In genomic region chr10:21175797-21176196, GRCh38 we compare ENCODE assay signal across 22 cellular contexts.
DNase-seq lines count a peak whose midpoint lies in the region; ATAC-seq and TF ChIP-seq lines count a peak whose summit lies in the region.
"Had no signal": no experiment of that assay in that cellular context is flagged by ENCODE, and none has a peak within 500 bp of the region (broad histone marks: within the 10 kb centered on the region; RNA-seq: fewer than 3 reads in every experiment).

No MANE protein-coding gene starts in this region.

- peaks cover 32% of the 10 kb centered on the region for H3K4me1 ChIP-seq in Caco-2
- peaks cover 23% of the 10 kb centered on the region for H3K4me1 ChIP-seq in Panc1 (ENCODE audit: control insufficient read depth, insufficient read depth, low read length)
- H3K4me1 ChIP-seq in parathyroid adenoma, result peaks cover 9% of the 10 kb centered on the region

- H3K4me3 ChIP-seq in Caco-2 (ENCODE audit: low read depth, low read length) (no peak overlapping the region), Panc1 (ENCODE audit: low read depth in 2 of 2, low read length in 2 of 2) (no peak overlapping the region), parathyroid adenoma (ENCODE audit: low read depth, low read length) (no peak overlapping the region)
- H3K4me3 ChIP-seq: adrenal gland, GM12878, testis had no signal

- H2AFZ ChIP-seq in parathyroid adenoma, result peak overlapping the region; percentile 89

- H3K9me3 ChIP-seq in Caco-2, result peaks cover 5% of the 10 kb centered on the region; the same call in 1 of the 2 replicates
- no peaks in the 10 kb centered on the region for H3K9me3 ChIP-seq in Panc1 (ENCODE audit: control insufficient read depth, insufficient read depth, low read depth, low read length)
- no peaks in the 10 kb centered on the region for H3K9me3 ChIP-seq in parathyroid adenoma (ENCODE audit: control insufficient read depth, low read length)
- H3K9me3 ChIP-seq: adrenal gland, HAP-1, testis had no signal

- in situ Hi-C loops in Panc1 (cut with HindIII; ENCODE audit: low pct_unique_long_range_greater_than_20kb, low sequenced_read_pairs), result no loop called here

- H3K36me3 Mint-ChIP-seq in Caco-2 (ENCODE audit: insufficient read depth, unreplicated experiment), result peaks cover 20% of the 10 kb centered on the region
- H3K36me3 Mint-ChIP-seq: activated naive CD4-positive, alpha-beta T cell treated with anti-CD3 and anti-CD28 coated beads, Interleukin-2, amount 10 ng/mL, durations not matched to agents 7 days and 5 days; CD8-positive, alpha-beta T cell; IgD-negative memory B cell had no signal

- intact Hi-C loops in Caco-2 (cut with micrococcal nuclease; ENCODE audit: unreplicated experiment), result loop anchor here (1.0 to 2.0 kb wide), 3 partner anchors 20 to 95 kb away; no protein-coding TSS in a partner anchor
- intact Hi-C loops in Panc1 (cut with micrococcal nuclease; ENCODE audit: unreplicated experiment), result loop anchor here (10.0 kb wide), 2 partner anchors 89 to 349 kb away; partner anchors contain the start of gene SKIDA1

- POLR2A ChIA-PET in Caco-2 (lab: Charles Lee) (interaction anchor here (0.6 to 1.2 kb wide), 2 partner anchors 78 to 92 kb away, joined by 3 to 4 read pairs; no protein-coding TSS in a partner anchor), Panc1 (lab: Charles Lee) (no interaction called here)

- peaks cover 30% of the 10 kb centered on the region for H3K9me3 Mint-ChIP-seq in Caco-2 (ENCODE audit: unreplicated experiment)
- H3K9me3 Mint-ChIP-seq: activated CD8-positive, alpha-beta T cell treated with anti-CD3 and anti-CD28 coated beads for 36 hours; activated naive CD4-positive, alpha-beta T cell treated with anti-CD3 and anti-CD28 coated beads, Interleukin-2, amount 10 ng/mL, durations not matched to agents 7 days and 5 days had no signal

- peaks cover 33% of the 10 kb centered on the region for H3K4me1 Mint-ChIP-seq in Caco-2 (ENCODE audit: low read depth, unreplicated experiment)

- H3K79me2 ChIP-seq in parathyroid adenoma, result peaks cover 3% of the 10 kb centered on the region

- no peak for ATAC-seq in Panc1
- no peak for ATAC-seq in HG02884 (IDR thresholded peaks at IDR 0.05; ENCODE audit: unreplicated experiment)
- ATAC-seq in GM18520 (IDR thresholded peaks at IDR 0.05; ENCODE audit: unreplicated experiment), result no peak
- ATAC-seq: activated CD8-positive, alpha-beta T cell treated with anti-CD3 and anti-CD28 coated beads for 36 hours; CD8-positive, alpha-beta T cell; GM12878; left lung had no signal

- H3K36me3 ChIP-seq in Caco-2 (ENCODE audit: control insufficient read depth, insufficient read depth, low read length) (no peaks in the 10 kb centered on the region), Panc1 (ENCODE audit: control insufficient read depth, insufficient read depth, low read length) (no peaks in the 10 kb centered on the region; the same call in 1 of the 2 replicates), parathyroid adenoma (ENCODE audit: control insufficient read depth, insufficient read depth, low read length) (no peaks in the 10 kb centered on the region)
- H3K36me3 ChIP-seq: adrenal gland, HAP-1, left lung had no signal

- DNase-seq in Caco-2, result no peak
- no peak for DNase-seq in Panc1 (ENCODE audit: low read depth, low spot score)
- DNase-seq in epithelial cell of prostate (ENCODE audit: low read depth, low spot score), result no peak
- no peak for DNase-seq in activated CD4-positive, alpha-beta T cell treated with anti-CD3 and anti-CD28 coated beads for 48 hours
- DNase-seq in substantia nigra (lab: John Stamatoyannopoulos, UW), result no peak
- DNase-seq: activated CD4-positive, alpha-beta T cell treated with anti-CD3 and anti-CD28 coated beads for 1 hour; activated CD8-positive, alpha-beta memory T cell treated with anti-CD3 and anti-CD28 coated beads, Interleukin-2, amount 50 U/mL, for 48 hours; activated CD8-positive, alpha-beta T cell treated with anti-CD3 and anti-CD28 coated beads for 36 hours; activated naive CD4-positive, alpha-beta T cell treated with anti-CD3 and anti-CD28 coated beads, Interleukin-2, amount 10 ng/mL, durations not matched to agents 7 days and 5 days; adrenal gland; CD8-positive, alpha-beta T cell; DMS 273 treated with DMSO at 0.1 percent for 48 hours; left lung; SIG-M5; stimulated activated naive CD4-positive, alpha-beta T cell treated with Interleukin-2 at 50 U/mL for 16 hours; testis had no signal

- no peak overlapping the region for H3K4me2 ChIP-seq in parathyroid adenoma (ENCODE audit: low read length)

- peak overlapping the region; percentile 94 for H3K4me3 Mint-ChIP-seq in Caco-2 (ENCODE audit: unreplicated experiment)
- H3K4me3 Mint-ChIP-seq: activated CD8-positive, alpha-beta T cell treated with anti-CD3 and anti-CD28 coated beads for 36 hours; activated naive CD4-positive, alpha-beta T cell treated with anti-CD3 and anti-CD28 coated beads, Interleukin-2, amount 10 ng/mL, durations not matched to agents 7 days and 5 days; CD8-positive, alpha-beta T cell had no signal

- peak overlapping the region; percentile 93 for H3K27ac ChIP-seq in Panc1 (ENCODE audit: low read length)
- peak overlapping the region; percentile 63 for H3K27ac ChIP-seq in epithelial cell of prostate
- peak overlapping the region; percentile 92 for H3K27ac ChIP-seq in parathyroid adenoma
- H3K27ac ChIP-seq in substantia nigra (ENCODE audit: low read depth, low read length, poor library complexity, severe bottlenecking), result no peak overlapping the region
- H3K27ac ChIP-seq: testis had no signal

- H3K27me3 ChIP-seq in Caco-2 (replicated peaks; ENCODE audit: control insufficient read depth, insufficient read depth, low read length), result no peaks in the 10 kb centered on the region
- no peaks in the 10 kb centered on the region for H3K27me3 ChIP-seq in Panc1 (ENCODE audit: control insufficient read depth, insufficient read depth, low read length)
- no peaks in the 10 kb centered on the region for H3K27me3 ChIP-seq in parathyroid adenoma (ENCODE audit: control insufficient read depth, insufficient read depth, low read length)
- H3K27me3 ChIP-seq: testis had no signal

- CTCF ChIA-PET in Caco-2 (lab: Charles Lee), result interaction anchor here (0.6 kb wide), 1 partner anchor 342 kb away, joined by 3 read pairs; no protein-coding TSS in a partner anchor
- CTCF ChIA-PET in Panc1 (lab: Charles Lee), result no interaction called here

- no peak for TF ChIP-seq CTCF in Caco-2 (IDR thresholded peaks at IDR 0.05; ENCODE audit: insufficient read depth in 1 of 2, low read depth in 1 of 2, low read length in 1 of 2, severe bottlenecking in 1 of 2, unreplicated experiment in 1 of 2)
- no peak for TF ChIP-seq CTCF in Panc1 (IDR thresholded peaks at IDR 0.05)
- no peak for TF ChIP-seq CTCF in parathyroid adenoma (IDR thresholded peaks at IDR 0.05)

- BruUV-seq in Caco-2 (replicated peaks; lab: Mats Ljungman, UMichigan) (no TSS peak), Panc1 (replicated peaks; lab: Mats Ljungman, UMichigan) (no TSS peak)

- H3K27me3 Mint-ChIP-seq in Caco-2 (ENCODE audit: insufficient read depth, unreplicated experiment), result no peaks in the 10 kb centered on the region

- H3K27ac Mint-ChIP-seq in Caco-2 (ENCODE audit: unreplicated experiment), result peak overlapping the region; percentile 88
- H3K27ac Mint-ChIP-seq: activated CD8-positive, alpha-beta T cell treated with anti-CD3 and anti-CD28 coated beads for 36 hours; activated naive CD4-positive, alpha-beta T cell treated with anti-CD3 and anti-CD28 coated beads, Interleukin-2, amount 10 ng/mL, durations not matched to agents 7 days and 5 days; CD8-positive, alpha-beta T cell; IgD-negative memory B cell had no signal

- no peak overlapping the region for H3K9ac ChIP-seq in parathyroid adenoma
